1 cellular context compared by ENCODE assay signal in genomic region chr14:67133595-67134441, GRCh38.
TF ChIP-seq lines count a peak whose summit lies in the region.

No MANE protein-coding gene starts in this region.

TF ChIP-seq in H1, 55 proteins besides CTCF, POLR2A, EP300 and RAD21:
- no peak for TF ChIP-seq PHF8 (conservative IDR thresholded peaks at IDR 0.05; ENCODE audit: low read depth, low read length)
- no peak for TF ChIP-seq TBP (IDR thresholded peaks at IDR 0.05; ENCODE audit: low read depth, low read length)
- TF ChIP-seq, protein P1, sequence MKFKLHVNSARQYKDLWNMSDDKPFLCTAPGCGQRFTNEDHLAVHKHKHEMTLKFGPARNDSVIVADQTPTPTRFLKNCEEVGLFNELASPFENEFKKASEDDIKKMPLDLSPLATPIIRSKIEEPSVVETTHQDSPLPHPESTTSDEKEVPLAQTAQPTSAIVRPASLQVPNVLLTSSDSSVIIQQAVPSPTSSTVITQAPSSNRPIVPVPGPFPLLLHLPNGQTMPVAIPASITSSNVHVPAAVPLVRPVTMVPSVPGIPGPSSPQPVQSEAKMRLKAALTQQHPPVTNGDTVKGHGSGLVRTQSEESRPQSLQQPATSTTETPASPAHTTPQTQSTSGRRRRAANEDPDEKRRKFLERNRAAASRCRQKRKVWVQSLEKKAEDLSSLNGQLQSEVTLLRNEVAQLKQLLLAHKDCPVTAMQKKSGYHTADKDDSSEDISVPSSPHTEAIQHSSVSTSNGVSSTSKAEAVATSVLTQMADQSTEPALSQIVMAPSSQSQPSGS (IDR thresholded peaks at IDR 0.05; ENCODE audit: low read length), result no peak
- no peak for TF ChIP-seq CBX8 (IDR thresholded peaks at IDR 0.05; ENCODE audit: borderline replicate concordance, low read depth, low read length)
- no peak for TF ChIP-seq BCL11A (IDR thresholded peaks at IDR 0.05; ENCODE audit: low read depth in 2 of 2, low read length in 2 of 2)
- no peak for TF ChIP-seq JUND (IDR thresholded peaks at IDR 0.05; ENCODE audit: low read length)
- no peak for TF ChIP-seq POU5F1 (IDR thresholded peaks at IDR 0.05; ENCODE audit: low read depth, low read length)
- TF ChIP-seq YY1 (IDR thresholded peaks at IDR 0.05; ENCODE audit: low read depth, low read length), result no peak
- no peak for TF ChIP-seq SIX5 (IDR thresholded peaks at IDR 0.05; ENCODE audit: low read depth, low read length)
- no peak for TF ChIP-seq ATF3 (IDR thresholded peaks at IDR 0.05; ENCODE audit: insufficient read depth, low read depth, low read length)
- TF ChIP-seq TAF1 (IDR thresholded peaks at IDR 0.05; ENCODE audit: low read depth, low read length), result no peak
